34 cellular contexts compared by ENCODE assay signal in genomic region chr11:1089738-1090599, GRCh38. TPM values are rescaled to one million over a fixed set of nuclear protein-coding genes. Genes with fewer than 3 reads are reported as not detected.
"Had no signal": no experiment of that assay in that cellular context is flagged by ENCODE, and none has a peak within 500 bp of the region (broad histone marks: within the 10 kb centered on the region; RNA-seq: fewer than 3 reads in every experiment).

No MANE protein-coding gene starts in this region.

- H3K27me3 Mint-ChIP-seq: activated naive CD8-positive, alpha-beta T cell treated with anti-CD3 and anti-CD28 coated beads for 36 hours; stimulated activated memory B cell treated with anti-CD40 and anti-IgM and Interleukin-4, amounts not matched to agents 10 μg/mL and 1 μg/mL and 100 μg/mL, for 72 hours; stimulated activated naive CD8-positive, alpha-beta T cell treated with anti-CD3 and anti-CD28 coated beads, Interleukin-15, amount 100 ng/mL, for 72 hours had no signal

- DNase-seq: activated CD4-positive, alpha-beta T cell treated with anti-CD3 and anti-CD28 coated beads for 4 hours; activated CD4-positive, alpha-beta T cell treated with anti-CD3 and anti-CD28 coated beads, Interleukin-2, amount 50 U/mL, for 48 hours; activated CD8-positive, alpha-beta memory T cell treated with anti-CD3 and anti-CD28 coated beads for 24 hours; activated effector memory CD4-positive, alpha-beta T cell treated with Interleukin-2 at 50 U/mL for 16 hours; activated naive CD4-positive, alpha-beta T cell treated with Interleukin-2 at 50 U/mL for 16 hours; activated naive CD8-positive, alpha-beta T cell treated with anti-CD3 and anti-CD28 coated beads for 36 hours; adrenal gland; brain microvascular endothelial cell; caudate nucleus; hypothalamus; immature natural killer cell; midbrain; sigmoid colon; small intestine; stimulated activated CD4-positive, alpha-beta T cell treated with anti-CD3 and anti-CD28 coated beads, Interleukin-1b, Interleukin-23, amount 100 ng/mL, for 48 hours; stimulated activated CD4-positive, alpha-beta T cell treated with anti-CD3 and anti-CD28 coated beads, Interleukin-4, amount 100 ng/mL, for 4 hours; stimulated activated CD8-positive, alpha-beta memory T cell treated with anti-CD3 and anti-CD28 coated beads, Interleukin-4, amount 100 ng/mL, for 48 hours; stimulated activated naive CD8-positive, alpha-beta T cell treated with anti-CD3 and anti-CD28 coated beads, Interleukin-15, amount 100 ng/mL, for 72 hours; substantia nigra; SW 1271; T-helper 9 cell had no signal

- H3K36me3 ChIP-seq: adrenal gland, ascending aorta, brain microvascular endothelial cell, gastroesophageal sphincter, left lung, sigmoid colon, upper lobe of left lung had no signal

- H3K4me3 Mint-ChIP-seq: activated naive CD8-positive, alpha-beta T cell treated with anti-CD3 and anti-CD28 coated beads for 36 hours; immature natural killer cell; naive thymus-derived CD8-positive, alpha-beta T cell; stimulated activated memory B cell treated with anti-CD40 and anti-IgM and Interleukin-4, amounts not matched to agents 10 μg/mL and 1 μg/mL and 100 μg/mL, for 72 hours; stimulated activated naive CD8-positive, alpha-beta T cell treated with anti-CD3 and anti-CD28 coated beads, Interleukin-15, amount 100 ng/mL, for 72 hours; T-helper 1 cell treated with Interleukin-12 subunit alpha and Interleukin-12 subunit beta and Interleukin-4 antibody, amounts not matched to agents 30 μg/mL and 1 μg/mL, for 36 hours had no signal

- H3K27ac Mint-ChIP-seq: activated naive CD8-positive, alpha-beta T cell treated with anti-CD3 and anti-CD28 coated beads for 36 hours; immature natural killer cell; naive thymus-derived CD8-positive, alpha-beta T cell; stimulated activated memory B cell treated with anti-CD40 and anti-IgM and Interleukin-4, amounts not matched to agents 10 μg/mL and 1 μg/mL and 100 μg/mL, for 72 hours; stimulated activated naive CD8-positive, alpha-beta T cell treated with anti-CD3 and anti-CD28 coated beads, Interleukin-15, amount 100 ng/mL, for 72 hours; T-helper 1 cell treated with Interleukin-12 subunit alpha and Interleukin-12 subunit beta and Interleukin-4 antibody, amounts not matched to agents 30 μg/mL and 1 μg/mL, for 36 hours had no signal

- H3K36me3 Mint-ChIP-seq: activated naive CD8-positive, alpha-beta T cell treated with anti-CD3 and anti-CD28 coated beads for 36 hours; immature natural killer cell; naive thymus-derived CD8-positive, alpha-beta T cell; stimulated activated memory B cell treated with anti-CD40 and anti-IgM and Interleukin-4, amounts not matched to agents 10 μg/mL and 1 μg/mL and 100 μg/mL, for 72 hours had no signal

- H3K27ac ChIP-seq: adrenal gland, ascending aorta, brain microvascular endothelial cell, gastroesophageal sphincter, left lung, sigmoid colon, upper lobe of left lung, VCaP had no signal

- H3K27me3 ChIP-seq: adrenal gland, ascending aorta, brain microvascular endothelial cell, upper lobe of left lung had no signal

- H3K4me1 Mint-ChIP-seq: activated naive CD8-positive, alpha-beta T cell treated with anti-CD3 and anti-CD28 coated beads for 36 hours; naive thymus-derived CD8-positive, alpha-beta T cell; stimulated activated memory B cell treated with anti-CD40 and anti-IgM and Interleukin-4, amounts not matched to agents 10 μg/mL and 1 μg/mL and 100 μg/mL, for 72 hours; stimulated activated naive CD8-positive, alpha-beta T cell treated with anti-CD3 and anti-CD28 coated beads, Interleukin-15, amount 100 ng/mL, for 72 hours had no signal

- ATAC-seq: gastroesophageal sphincter; left lung; naive thymus-derived CD8-positive, alpha-beta T cell; stimulated activated memory B cell treated with anti-CD40 and anti-IgM and Interleukin-4, amounts not matched to agents 10 μg/mL and 1 μg/mL and 100 μg/mL, for 72 hours; stimulated activated naive CD8-positive, alpha-beta T cell treated with anti-CD3 and anti-CD28 coated beads, Interleukin-15, amount 100 ng/mL, for 72 hours had no signal

- H3K4me1 ChIP-seq: adrenal gland, ascending aorta, gastroesophageal sphincter, left lung, sigmoid colon, upper lobe of left lung had no signal

- H3K4me3 ChIP-seq: adrenal gland, ascending aorta, gastroesophageal sphincter, left lung, sigmoid colon, upper lobe of left lung had no signal

- H3K9me3 ChIP-seq: adrenal gland, ascending aorta, gastroesophageal sphincter, left lung, sigmoid colon, upper lobe of left lung had no signal

RNA-seq across cellular contexts. Expression of gene MUC2, which starts 15.3 kb away (rescaled TPM):
- total RNA-seq: activated naive CD8-positive, alpha-beta T cell treated with anti-CD3 and anti-CD28 coated beads for 36 hours; endothelial cell of umbilical vein; fibroblast of lung; fibroblast of villous mesenchyme; kidney epithelial cell; left lung; naive thymus-derived CD8-positive, alpha-beta T cell; osteoblast had no signal
- polyA plus RNA-seq: endothelial cell of umbilical vein; fibroblast of lung; immature natural killer cell; naive thymus-derived CD8-positive, alpha-beta T cell had no signal

RNA-seq across cellular contexts. Expression of gene MUC6, which starts 53.5 kb away (rescaled TPM):
- total RNA-seq: activated naive CD8-positive, alpha-beta T cell treated with anti-CD3 and anti-CD28 coated beads for 36 hours; ascending aorta; endothelial cell of umbilical vein; fibroblast of lung; fibroblast of villous mesenchyme; kidney epithelial cell; left lung; naive thymus-derived CD8-positive, alpha-beta T cell; osteoblast; sigmoid colon had no signal
- polyA plus RNA-seq: endothelial cell of umbilical vein; fibroblast of lung; immature natural killer cell; naive thymus-derived CD8-positive, alpha-beta T cell had no signal
